In the genomic region with DNA sequence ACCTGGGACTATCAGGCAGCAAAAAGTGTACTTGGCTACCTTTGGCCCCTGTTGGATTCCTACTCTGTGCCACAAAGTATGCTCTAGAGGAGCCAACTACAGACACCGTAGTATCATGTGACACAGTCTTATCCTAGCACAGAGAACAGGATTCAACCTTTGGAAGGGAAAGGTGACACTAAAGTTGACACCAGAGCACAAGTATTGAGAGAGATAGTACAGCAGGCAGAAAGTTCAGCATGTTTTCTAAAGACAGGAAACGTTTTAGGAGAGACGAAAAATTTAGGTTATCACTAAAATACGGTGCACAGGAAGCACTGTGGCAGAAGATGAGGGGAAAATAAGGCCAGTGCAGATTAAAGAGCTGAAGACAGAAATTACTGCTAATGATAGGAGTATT, we compare ENCODE assay signal across 13 cellular contexts. TPM values are rescaled to one million over a fixed set of nuclear protein-coding genes. Genes with fewer than 3 reads are reported as not detected.
A peak's percentile ranks its signal among the peaks of the same experiment; 100 is the strongest.
DNase-seq lines count a peak whose midpoint lies in the region; ATAC-seq, FAIRE-seq and TF ChIP-seq lines count a peak whose summit lies in the region.
"Had no signal": no experiment of that assay in that cellular context is flagged by ENCODE, and none has a peak within 500 bp of the region (broad histone marks: within the 10 kb centered on the region; RNA-seq: fewer than 3 reads in every experiment).

No MANE protein-coding gene starts in this region.

- no peaks in the 10 kb centered on the region for H3K9me3 ChIP-seq in K562 (replicated peaks; ENCODE audit: control insufficient read depth, insufficient read depth, low read depth, low read length)

- H3K9me1 ChIP-seq in K562 (ENCODE audit: control insufficient read depth, insufficient read depth, low read length), result no peaks in the 10 kb centered on the region

- peak overlapping the region; percentile 19 for H3K4me3 Mint-ChIP-seq in activated CD8-positive, alpha-beta memory T cell treated with anti-CD3 and anti-CD28 coated beads, Interleukin-2, amount 10 ng/mL, durations not matched to agents 7 days and 5 days

- H3K27me3 ChIP-seq in K562 (ENCODE audit: control insufficient read depth in 2 of 2, insufficient read depth in 2 of 2, low read length in 2 of 2), result no peaks in the 10 kb centered on the region
- H3K27me3 ChIP-seq: esophagus squamous epithelium had no signal

- no peak for DNase-seq in activated CD8-positive, alpha-beta memory T cell treated with anti-CD3 and anti-CD28 coated beads, Interleukin-2, amount 10 ng/mL, durations not matched to agents 7 days and 5 days
- no peak for DNase-seq in activated CD8-positive, alpha-beta memory T cell treated with anti-CD3 and anti-CD28 coated beads, Interleukin-2, amount 50 U/mL, for 48 hours
- DNase-seq in K562 (ENCODE audit: extremely low read depth in 1 of 4, low spot score in 3 of 4) (peak; percentile 34 to 78 (median 44)), left lobe of liver (ENCODE audit: low spot score) (no peak), substantia nigra (lab: John Stamatoyannopoulos, UW) (no peak), anterior cingulate cortex (lab: John Stamatoyannopoulos, UW) (no peak)
- DNase-seq: DMS153, esophagus squamous epithelium, KBM-7, NCI-H2029 had no signal

- BruUV-seq in K562 (replicated peaks; lab: Mats Ljungman, UMichigan), result no TSS peak

- peaks cover 2 to 29% of the 10 kb centered on the region in 2 experiments; a peak in 3 of 5 replicates for H3K4me1 ChIP-seq in K562 (replicated peaks in 1 of 2; ENCODE audit: control insufficient read depth in 2 of 2, insufficient read depth in 2 of 2, low read length in 2 of 2)

- H3K36me3 ChIP-seq in K562 (ENCODE audit: control insufficient read depth, insufficient read depth, low read length), result peaks cover 7% of the 10 kb centered on the region; the same call in 2 of the 3 replicates

- no peak for TF ChIP-seq CTCF in K562 (IDR thresholded peaks at IDR 0.05 in 2 of 3, conservative IDR thresholded peaks at IDR 0.05 in 1 of 3; ENCODE audit: insufficient read depth in 2 of 3, low read depth in 1 of 3, low read length in 3 of 3)

- H3K27ac ChIP-seq in K562 (ENCODE audit: extremely low read depth, low read depth, low read length) (peak overlapping the region; percentile 82), substantia nigra (ENCODE audit: low read depth, low read length, poor library complexity, severe bottlenecking) (peak overlapping the region; percentile 56)

- H3K4me1 Mint-ChIP-seq in activated CD8-positive, alpha-beta memory T cell treated with anti-CD3 and anti-CD28 coated beads, Interleukin-2, amount 10 ng/mL, durations not matched to agents 7 days and 5 days, result peaks cover 67% of the 10 kb centered on the region

- H3K36me3 Mint-ChIP-seq in activated CD8-positive, alpha-beta memory T cell treated with anti-CD3 and anti-CD28 coated beads, Interleukin-2, amount 10 ng/mL, durations not matched to agents 7 days and 5 days, result peaks cover 38% of the 10 kb centered on the region

- peak overlapping the region; percentile 76 for H3K27ac Mint-ChIP-seq in activated CD8-positive, alpha-beta memory T cell treated with anti-CD3 and anti-CD28 coated beads, Interleukin-2, amount 10 ng/mL, durations not matched to agents 7 days and 5 days

- WGBS in K562 (ENCODE audit: insufficient coverage, low coverage, missing lambda C conversion rate), result 0% methylated on average over 4 of the region's 4 CpGs

- in situ Hi-C loops in K562 (cut with MboI), result no loop called here

- peak; percentile 89 for FAIRE-seq in K562 (lab: Jason Lieb, UNC)
- FAIRE-seq: A549 had no signal

- TF ChIP-seq RAD21 in K562 (CRISPR knock-in tag; conservative IDR thresholded peaks at IDR 0.05 in 1 of 2, IDR thresholded peaks at IDR 0.05 in 1 of 2), result no peak

- peak; percentile 60 for ATAC-seq in activated CD8-positive, alpha-beta memory T cell treated with anti-CD3 and anti-CD28 coated beads, Interleukin-2, amount 10 ng/mL, durations not matched to agents 7 days and 5 days
- ATAC-seq in K562, result peak; percentile 87
- ATAC-seq in left lobe of liver, result peak; percentile 94
- no peak for ATAC-seq in GM21360 (IDR thresholded peaks at IDR 0.05; ENCODE audit: unreplicated experiment)
- ATAC-seq in HG02588 (IDR thresholded peaks at IDR 0.05; ENCODE audit: unreplicated experiment), result no peak

- H4K20me1 ChIP-seq in K562 (replicated peaks; ENCODE audit: control insufficient read depth, insufficient read depth, low read length), result no peaks in the 10 kb centered on the region; the same call in 1 of the 2 replicates

- intact Hi-C loops in K562 (cut with micrococcal nuclease), result no loop called here

- CTCF ChIA-PET in activated CD8-positive, alpha-beta memory T cell treated with anti-CD3 and anti-CD28 coated beads, Interleukin-2, amount 10 ng/mL, durations not matched to agents 7 days and 5 days (lab: Charles Lee), result no interaction called here
- CTCF ChIA-PET in K562 (lab: Yijun Ruan, JAX; ENCODE audit: low intra/inter-chr PET ratio), result no interaction called here

- peak overlapping the region in 1 of 2 experiments; percentile 45; a peak in 2 of 4 replicates for H3K9ac ChIP-seq in K562 (ENCODE audit: insufficient read depth in 1 of 2, low read depth in 2 of 2, low read length in 2 of 2)

- H3K4me3 ChIP-seq in K562, result no peak overlapping the region
- H3K4me3 ChIP-seq: A549, esophagus squamous epithelium had no signal

- H3K9me3 Mint-ChIP-seq in activated CD8-positive, alpha-beta memory T cell treated with anti-CD3 and anti-CD28 coated beads, Interleukin-2, amount 10 ng/mL, durations not matched to agents 7 days and 5 days (ENCODE audit: low read depth), result peaks cover 4% of the 10 kb centered on the region

- POLR2A ChIA-PET in K562 (lab: Yijun Ruan, JAX), result no interaction called here

- peaks cover 100% of the 10 kb centered on the region for H3K79me2 ChIP-seq in K562 (ENCODE audit: control insufficient read depth, insufficient read depth, low read length)

- no peaks in the 10 kb centered on the region for H3K27me3 Mint-ChIP-seq in activated CD8-positive, alpha-beta memory T cell treated with anti-CD3 and anti-CD28 coated beads, Interleukin-2, amount 10 ng/mL, durations not matched to agents 7 days and 5 days

- no peak overlapping the region for H2AFZ ChIP-seq in K562 (ENCODE audit: low read depth, low read length)

- TF ChIP-seq EP300 in K562 (IDR thresholded peaks at IDR 0.05; ENCODE audit: low read length), result no peak

- no peak for TF ChIP-seq POLR2A in K562 (conservative IDR thresholded peaks at IDR 0.05)

- peak overlapping the region; percentile 65 for H3K4me2 ChIP-seq in K562 (ENCODE audit: insufficient read depth, low read length)
- H3K4me2 ChIP-seq: A549 had no signal

TF ChIP-seq in K562, 482 proteins besides CTCF, POLR2A, EP300 and RAD21 (continues in another document):
- TF ChIP-seq TCF3 (CRISPR knock-in tag; IDR thresholded peaks at IDR 0.05) (peak; percentile 80), FIP1L1 (IDR thresholded peaks at IDR 0.05; ENCODE audit: low read depth, low read length, poor library complexity, severe bottlenecking) (no peak), NBN (IDR thresholded peaks at IDR 0.05; ENCODE audit: low read depth) (0 out of 2 replicates have a peak, but pooled peaks have one; percentile 38), KDM1A (IDR thresholded peaks at IDR 0.05) (peak; percentile 29 to 45; a peak in 2 of 4 replicates), ZNF24 (IDR thresholded peaks at IDR 0.05) (peak; percentile 37; the same call in 1 of the 2 replicates), ZNF282 (CRISPR knock-in tag; IDR thresholded peaks at IDR 0.05) (no peak)
- TF ChIP-seq, protein P1, sequence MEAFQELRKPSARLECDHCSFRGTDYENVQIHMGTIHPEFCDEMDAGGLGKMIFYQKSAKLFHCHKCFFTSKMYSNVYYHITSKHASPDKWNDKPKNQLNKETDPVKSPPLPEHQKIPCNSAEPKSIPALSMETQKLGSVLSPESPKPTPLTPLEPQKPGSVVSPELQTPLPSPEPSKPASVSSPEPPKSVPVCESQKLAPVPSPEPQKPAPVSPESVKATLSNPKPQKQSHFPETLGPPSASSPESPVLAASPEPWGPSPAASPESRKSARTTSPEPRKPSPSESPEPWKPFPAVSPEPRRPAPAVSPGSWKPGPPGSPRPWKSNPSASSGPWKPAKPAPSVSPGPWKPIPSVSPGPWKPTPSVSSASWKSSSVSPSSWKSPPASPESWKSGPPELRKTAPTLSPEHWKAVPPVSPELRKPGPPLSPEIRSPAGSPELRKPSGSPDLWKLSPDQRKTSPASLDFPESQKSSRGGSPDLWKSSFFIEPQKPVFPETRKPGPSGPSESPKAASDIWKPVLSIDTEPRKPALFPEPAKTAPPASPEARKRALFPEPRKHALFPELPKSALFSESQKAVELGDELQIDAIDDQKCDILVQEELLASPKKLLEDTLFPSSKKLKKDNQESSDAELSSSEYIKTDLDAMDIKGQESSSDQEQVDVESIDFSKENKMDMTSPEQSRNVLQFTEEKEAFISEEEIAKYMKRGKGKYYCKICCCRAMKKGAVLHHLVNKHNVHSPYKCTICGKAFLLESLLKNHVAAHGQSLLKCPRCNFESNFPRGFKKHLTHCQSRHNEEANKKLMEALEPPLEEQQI (IDR thresholded peaks at IDR 0.05), result no peak

RNA-seq across cellular contexts. Expression of a gene that starts 18.6 kb away (rescaled TPM):
- 100 to 1,000 TPM; 156 to 166 TPM for total RNA-seq in activated CD8-positive, alpha-beta memory T cell treated with anti-CD3 and anti-CD28 coated beads, Interleukin-2, amount 10 ng/mL, durations not matched to agents 7 days and 5 days
- 38.9 and 78.1 TPM in 2 replicates for total RNA-seq in K562 (2011; cell fraction: chromatin; rRNA removed; ENCODE audit: low replicate concordance)
- total RNA-seq in K562 (2011; cell fraction: nucleolus; rRNA removed), result 12.2 and 14.9 TPM in 2 replicates
- total RNA-seq in K562 (2011; cell fraction: nucleoplasm; rRNA removed), result 20.8 and 37.4 TPM in 2 replicates
- total RNA-seq in K562 (2014; rRNA removed) (23.7 and 24.8 TPM in 2 replicates), K562 (2014; rRNA removed; fragmentation: Illumina TruSeq; extraction: Trizol) (49.4 and 52.6 TPM in 2 replicates), K562 (2015; rRNA removed; fragmentation: Illumina TruSeq; extraction: Trizol) (43.7 and 45.1 TPM in 2 replicates), K562 (2021) (45.1 and 49.6 TPM in 2 replicates), left lobe of liver (30.2 TPM)
- polyA plus RNA-seq in K562 (2011; rRNA removed) (41.4 and 47.7 TPM in 2 replicates), K562 (2014; fragmentation: Illumina TruSeq; extraction: Trizol) (31.7 and 33.7 TPM in 2 replicates), K562 (2014; fragmentation: Nextera tagmentation; extraction: Ambion mirVana) (10 to 100 TPM in 1 of 2 experiments, 1 to 10 TPM in 1; 9.2 to 16.7 TPM), K562 (2014; rRNA removed) (19.3 and 22.3 TPM in 2 replicates)
- 16.2 and 29.4 TPM in 2 replicates for polyA plus RNA-seq in K562 (2011; cell fraction: cytosol; rRNA removed)
- 33.2 and 68.9 TPM in 2 replicates for polyA plus RNA-seq in K562 (2011; cell fraction: nucleus; rRNA removed)
- 26.5 and 30.2 TPM in 2 replicates for polyA plus RNA-seq in K562 (2012)
- polyA minus RNA-seq in K562 (2011; rRNA and poly(A)+ RNA removed), result 119 and 154 TPM in 2 replicates
- polyA minus RNA-seq in K562 (2011; cell fraction: cytosol; rRNA and poly(A)+ RNA removed), result 34.2 and 39.7 TPM in 2 replicates
- 16.4 and 43.1 TPM in 2 replicates for polyA minus RNA-seq in K562 (2011; cell fraction: nucleus; rRNA and poly(A)+ RNA removed)

Comparison
In these comparisons a context has a peak if more than half of its experiments do, and no peak if none do; other contexts are left out.
1. ATAC-seq: peak in activated CD8-positive, alpha-beta memory T cell treated with anti-CD3 and anti-CD28 coated beads, Interleukin-2, amount 10 ng/mL, durations not matched to agents 7 days and 5 days (single experiment), K562 (single experiment) and left lobe of liver (single experiment); none in GM21360 (single experiment) and HG02588 (single experiment).
2. DNase-seq: peak in K562 (4 of 4); none in activated CD8-positive, alpha-beta memory T cell treated with anti-CD3 and anti-CD28 coated beads, Interleukin-2, amount 10 ng/mL, durations not matched to agents 7 days and 5 days (single experiment), activated CD8-positive, alpha-beta memory T cell treated with anti-CD3 and anti-CD28 coated beads, Interleukin-2, amount 50 U/mL, for 48 hours (single experiment), left lobe of liver (single experiment), substantia nigra (0 of 49) and anterior cingulate cortex (0 of 58).